1 cellular context compared by ENCODE assay signal in the genomic region with DNA sequence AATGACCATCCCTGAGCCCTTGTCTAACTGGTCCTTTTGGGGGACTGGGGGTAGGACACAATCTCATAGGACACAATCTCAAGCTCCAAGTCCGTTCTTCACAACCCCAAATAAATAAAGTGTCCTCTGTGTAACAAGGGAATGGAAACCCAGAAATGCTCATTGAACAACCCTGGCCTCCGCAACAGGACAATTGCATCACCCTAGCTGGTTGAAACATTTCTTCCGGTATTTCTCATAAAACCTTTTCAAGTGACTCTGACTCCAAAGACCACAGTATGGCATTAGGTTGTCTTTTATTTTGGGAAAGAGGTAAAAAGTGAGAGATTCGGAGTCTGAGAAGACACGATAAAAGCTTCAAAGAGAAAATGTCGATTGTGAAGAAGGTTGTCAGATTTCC.
TF ChIP-seq lines count a peak whose summit lies in the region.

No MANE protein-coding gene starts in this region.

TF ChIP-seq in GM23338, 12 proteins besides CTCF, POLR2A, EP300 and RAD21 (continued from another document):
- no peak for TF ChIP-seq REST (IDR thresholded peaks at IDR 0.05; ENCODE audit: unreplicated experiment)
- no peak for TF ChIP-seq EZH2phosphoT487 (IDR thresholded peaks at IDR 0.05; ENCODE audit: unreplicated experiment)
- TF ChIP-seq ZNF114 (CRISPR knock-in tag; IDR thresholded peaks at IDR 0.05): no peak
- no peak for TF ChIP-seq JUNB (IDR thresholded peaks at IDR 0.05; ENCODE audit: unreplicated experiment)
- TF ChIP-seq ETS1 (IDR thresholded peaks at IDR 0.05): no peak
